25 cellular contexts compared by ENCODE assay signal in the genomic region with DNA sequence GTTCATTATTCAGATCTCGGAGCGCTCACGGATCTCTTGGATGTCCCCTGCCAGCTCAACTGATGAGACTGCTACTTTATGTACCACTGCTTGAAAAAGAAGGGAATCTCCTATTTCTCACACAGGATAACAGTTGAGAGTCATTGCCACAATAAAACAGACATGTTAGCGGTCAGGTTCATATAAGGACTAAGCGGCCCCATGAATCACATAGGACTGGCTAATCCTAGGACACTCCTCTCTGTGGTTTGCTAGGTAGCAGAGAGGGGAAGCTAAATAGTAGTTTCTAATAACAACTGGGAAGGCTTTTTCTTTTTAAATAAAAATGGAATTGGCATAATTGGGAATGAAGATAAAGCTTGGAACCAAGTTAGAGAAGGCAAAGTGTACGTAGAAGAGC. TPM values are rescaled to one million over a fixed set of nuclear protein-coding genes. Genes with fewer than 3 reads are reported as not detected.
DNase-seq lines count a peak whose midpoint lies in the region; ATAC-seq, FAIRE-seq and TF ChIP-seq lines count a peak whose summit lies in the region.
"Had no signal": no experiment of that assay in that cellular context is flagged by ENCODE, and none has a peak within 500 bp of the region (broad histone marks: within the 10 kb centered on the region; RNA-seq: fewer than 3 reads in every experiment).

No MANE protein-coding gene starts in this region.

- no peaks in the 10 kb centered on the region for H4K20me1 ChIP-seq in HCT116 (ENCODE audit: insufficient read depth)

- no peaks in the 10 kb centered on the region for H3K36me3 Mint-ChIP-seq in activated CD4-positive, alpha-beta T cell treated with anti-CD3 and anti-CD28 coated beads, Interleukin-2, amount 10 ng/mL, durations not matched to agents 24 days and 14 days (ENCODE audit: low read depth)

- intact Hi-C loops in HCT116 (cut with micrococcal nuclease) = no loop called here
- intact Hi-C loops in head of caudate nucleus (cut with DNase I) = no loop called here
- intact Hi-C loops in A673 (cut with micrococcal nuclease; ENCODE audit: unreplicated experiment) = no loop called here
- intact Hi-C loops in activated CD4-positive, alpha-beta T cell treated with anti-CD3 and anti-CD28 coated beads, Interleukin-2, amount 10 ng/mL, durations not matched to agents 24 days and 14 days (cut with micrococcal nuclease) = no loop called here

- RAD21 ChIA-PET in HCT116 (lab: Charles Lee; ENCODE audit: low non-redundant PET in 1 of 2, low total read pairs in 2 of 2, uncharacterized antibody in 2 of 2, unreplicated experiment in 2 of 2) = no interaction called here

- no peaks in the 10 kb centered on the region for H3K79me2 ChIP-seq in HCT116 (ENCODE audit: insufficient read depth, low read length)

- no peak for TF ChIP-seq RAD21 in HCT116 (IDR thresholded peaks at IDR 0.05; ENCODE audit: low read depth)

- no peaks in the 10 kb centered on the region for H3K36me3 ChIP-seq in HCT116 (ENCODE audit: control insufficient read depth in 1 of 2, insufficient read depth in 2 of 2, low read length in 2 of 2)
- H3K36me3 ChIP-seq in A673 (ENCODE audit: insufficient read depth, low read length, poor library complexity, severe bottlenecking) = no peaks in the 10 kb centered on the region
- H3K36me3 ChIP-seq: ovary, stomach, tibial nerve had no signal

- no peak overlapping the region for H3K9ac ChIP-seq in HCT116 (ENCODE audit: low read length)

- no TSS peak for BruUV-seq in HCT116 (replicated peaks; lab: Mats Ljungman, UMichigan)
- no TSS peak for BruUV-seq in A673 (replicated peaks; lab: Mats Ljungman, UMichigan)

- peak overlapping the region; percentile 53 for H3K4me2 ChIP-seq in HCT116 (ENCODE audit: low read length)

- peaks cover 17% of the 10 kb centered on the region for H3K27me3 Mint-ChIP-seq in activated CD4-positive, alpha-beta T cell treated with anti-CD3 and anti-CD28 coated beads, Interleukin-2, amount 10 ng/mL, durations not matched to agents 24 days and 14 days

- FAIRE-seq in RCC 7860 (lab: Jason Lieb, UNC) (no peak), urothelium cell line (lab: Jason Lieb, UNC) (no peak)
- FAIRE-seq: endometrium, GM12878 had no signal

- H3K9me2 ChIP-seq in HCT116 (ENCODE audit: insufficient read depth) = no peaks in the 10 kb centered on the region

- H3K27ac ChIP-seq in HCT116 (ENCODE audit: low read depth, low read length) (peak overlapping the region; percentile 38; the same call in 1 of the 2 replicates), epithelial cell of prostate (peak overlapping the region; percentile 95), A673 (ENCODE audit: low read depth, low read length, poor library complexity, severe bottlenecking) (no peak overlapping the region)
- H3K27ac ChIP-seq: C4-2B, ovary, stomach, tibial nerve had no signal

- no peaks in the 10 kb centered on the region for H3K9me3 ChIP-seq in HCT116 (ENCODE audit: control insufficient read depth in 1 of 2, insufficient read depth in 1 of 2, low read depth in 1 of 2, low read length in 2 of 2)
- H3K9me3 ChIP-seq in A673 (ENCODE audit: low read depth, low read length, poor library complexity, severe bottlenecking) = no peaks in the 10 kb centered on the region
- H3K9me3 ChIP-seq: mucosa of descending colon, ovary, stomach, tibial nerve had no signal

- peak; percentile 73 for ATAC-seq in HCT116
- ATAC-seq: GM12878, mucosa of descending colon, T-helper 17 cell had no signal

- no peak overlapping the region for H3K4me3 Mint-ChIP-seq in activated CD4-positive, alpha-beta T cell treated with anti-CD3 and anti-CD28 coated beads, Interleukin-2, amount 10 ng/mL, durations not matched to agents 24 days and 14 days
- H3K4me3 Mint-ChIP-seq: nephron, T-helper 17 cell had no signal

- POLR2A ChIA-PET in HCT116 (lab: Charles Lee) = interaction anchor here (0.7 kb wide), 1 partner anchor 12 kb away, joined by 3 read pairs; no protein-coding TSS in a partner anchor
- POLR2A ChIA-PET in A673 (lab: Charles Lee; ENCODE audit: low non-redundant PET) = no interaction called here

- H3K27ac Mint-ChIP-seq in activated CD4-positive, alpha-beta T cell treated with anti-CD3 and anti-CD28 coated beads, Interleukin-2, amount 10 ng/mL, durations not matched to agents 24 days and 14 days = no peak overlapping the region
- H3K27ac Mint-ChIP-seq: nephron, T-helper 17 cell had no signal

- H3K4me1 Mint-ChIP-seq in activated CD4-positive, alpha-beta T cell treated with anti-CD3 and anti-CD28 coated beads, Interleukin-2, amount 10 ng/mL, durations not matched to agents 24 days and 14 days = peaks cover 3% of the 10 kb centered on the region
- H3K4me1 Mint-ChIP-seq: nephron had no signal

- DNase-seq in HCT116 (ENCODE audit: low read depth, low spot score) = no peak
- peak; percentile 38 for DNase-seq in RCC 7860 (ENCODE audit: low spot score)
- DNase-seq in epithelial cell of prostate (ENCODE audit: low read depth, low spot score) = peak; percentile 84
- DNase-seq in urothelium cell line (ENCODE audit: low spot score) = peak; percentile 63
- no peak for DNase-seq in head of caudate nucleus
- DNase-seq in A673 (ENCODE audit: low spot score) = no peak
- no peak for DNase-seq in activated CD4-positive, alpha-beta T cell treated with anti-CD3 and anti-CD28 coated beads, Interleukin-2, amount 10 ng/mL, durations not matched to agents 24 days and 14 days
- DNase-seq: activated CD4-positive, alpha-beta T cell treated with anti-CD3 and anti-CD28 coated beads for 4 hours; activated gamma-delta T cell treated with Interleukin-2 at 50 U/mL for 16 hours; activated T-cell treated with anti-CD3 and anti-CD28 coated beads, Interleukin-2, amount 50 U/mL, for 1 hour; IMR-90; mucosa of descending colon; NCI-H1105 treated with DMSO at 0.1 percent for 48 hours; NCI-H1930; ovary; retina; stimulated activated CD4-positive, alpha-beta T cell treated with anti-CD3 and anti-CD28 coated beads, Interleukin-2, amount 100 ng/mL, for 24 hours; stomach; T-helper 17 cell had no signal

- H3K9me3 Mint-ChIP-seq in activated CD4-positive, alpha-beta T cell treated with anti-CD3 and anti-CD28 coated beads, Interleukin-2, amount 10 ng/mL, durations not matched to agents 24 days and 14 days = no peaks in the 10 kb centered on the region
- H3K9me3 Mint-ChIP-seq: nephron had no signal

- H3K4me1 ChIP-seq in HCT116 (ENCODE audit: control insufficient read depth in 1 of 2, insufficient read depth in 2 of 2, low read length in 2 of 2) (peaks cover 12 to 23% of the 10 kb centered on the region in 2 experiments), A673 (ENCODE audit: insufficient read depth, low read length, poor library complexity, severe bottlenecking) (no peaks in the 10 kb centered on the region)
- H3K4me1 ChIP-seq: stomach had no signal

- H3K4me3 ChIP-seq in HCT116 (replicated peaks in 1 of 2; ENCODE audit: low read depth in 1 of 2, low read length in 2 of 2) (no peak overlapping the region), A673 (ENCODE audit: low read depth, low read length, poor library complexity, severe bottlenecking) (no peak overlapping the region)
- H3K4me3 ChIP-seq: GM12878, lung, mucosa of descending colon, ovary, stomach, tibial nerve had no signal

- TF ChIP-seq CTCF in HCT116 (IDR thresholded peaks at IDR 0.05 in 2 of 3, conservative IDR thresholded peaks at IDR 0.05 in 1 of 3; ENCODE audit: borderline replicate concordance in 1 of 3, insufficient read depth in 1 of 3, low read depth in 2 of 3, low read length in 2 of 3) (no peak), A673 (conservative IDR thresholded peaks at IDR 0.05; ENCODE audit: low read depth, low read length) (no peak)

- CTCF ChIA-PET in HCT116 (lab: Charles Lee) (interaction anchor here (0.8 to 1.7 kb wide), 2 partner anchors 9 to 12 kb away, joined by 4 read pairs; no protein-coding TSS in a partner anchor), A673 (lab: Charles Lee) (no interaction called here)

- H2AFZ ChIP-seq in HCT116 (ENCODE audit: low read depth, low read length, poor library complexity, severe bottlenecking) = peak overlapping the region; percentile 86

- TF ChIP-seq POLR2A in HCT116 (IDR thresholded peaks at IDR 0.05; ENCODE audit: borderline replicate concordance, extremely low read depth, insufficient read depth, insufficient read length) = no peak

- H3K27me3 ChIP-seq in HCT116 (ENCODE audit: insufficient read depth, low read length) (no peaks in the 10 kb centered on the region), A673 (replicated peaks; ENCODE audit: insufficient read depth, low read depth, low read length, poor library complexity) (peaks cover 45% of the 10 kb centered on the region)
- H3K27me3 ChIP-seq: ovary, tibial nerve had no signal

TF ChIP-seq in HCT116, 20 proteins besides CTCF, POLR2A, EP300 and RAD21 (continues in another document):
- TF ChIP-seq, protein P1, sequence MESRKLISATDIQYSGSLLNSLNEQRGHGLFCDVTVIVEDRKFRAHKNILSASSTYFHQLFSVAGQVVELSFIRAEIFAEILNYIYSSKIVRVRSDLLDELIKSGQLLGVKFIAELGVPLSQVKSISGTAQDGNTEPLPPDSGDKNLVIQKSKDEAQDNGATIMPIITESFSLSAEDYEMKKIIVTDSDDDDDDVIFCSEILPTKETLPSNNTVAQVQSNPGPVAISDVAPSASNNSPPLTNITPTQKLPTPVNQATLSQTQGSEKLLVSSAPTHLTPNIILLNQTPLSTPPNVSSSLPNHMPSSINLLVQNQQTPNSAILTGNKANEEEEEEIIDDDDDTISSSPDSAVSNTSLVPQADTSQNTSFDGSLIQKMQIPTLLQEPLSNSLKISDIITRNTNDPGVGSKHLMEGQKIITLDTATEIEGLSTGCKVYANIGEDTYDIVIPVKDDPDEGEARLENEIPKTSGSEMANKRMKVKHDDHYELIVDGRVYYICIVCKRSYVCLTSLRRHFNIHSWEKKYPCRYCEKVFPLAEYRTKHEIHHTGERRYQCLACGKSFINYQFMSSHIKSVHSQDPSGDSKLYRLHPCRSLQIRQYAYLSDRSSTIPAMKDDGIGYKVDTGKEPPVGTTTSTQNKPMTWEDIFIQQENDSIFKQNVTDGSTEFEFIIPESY (IDR thresholded peaks at IDR 0.05; ENCODE audit: extremely low read depth, insufficient replicate concordance, low read length) = no peak
- TF ChIP-seq EZH2phosphoT487 (IDR thresholded peaks at IDR 0.05; ENCODE audit: borderline replicate concordance) (no peak), ZFX (IDR thresholded peaks at IDR 0.05) (no peak), ZNF274 (IDR thresholded peaks at IDR 0.05; ENCODE audit: low read depth, low read length) (no peak), TCF7L2 (IDR thresholded peaks at IDR 0.05; ENCODE audit: borderline replicate concordance, extremely low read depth, insufficient read depth, insufficient read length) (no peak), SP1 (IDR thresholded peaks at IDR 0.05; ENCODE audit: low read depth) (no peak)
- TF ChIP-seq, protein P2, sequence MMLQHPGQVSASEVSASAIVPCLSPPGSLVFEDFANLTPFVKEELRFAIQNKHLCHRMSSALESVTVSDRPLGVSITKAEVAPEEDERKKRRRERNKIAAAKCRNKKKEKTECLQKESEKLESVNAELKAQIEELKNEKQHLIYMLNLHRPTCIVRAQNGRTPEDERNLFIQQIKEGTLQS (IDR thresholded peaks at IDR 0.05) = no peak

RNA-seq across cellular contexts. Expression of a gene that starts 15.9 kb away (rescaled TPM):
- total RNA-seq in HCT116 (2021; ENCODE audit: unreplicated experiment) (50.1 TPM), A673 (2021) (0.13 TPM in 1 of 2 replicates, not detected in the other)
- polyA plus RNA-seq in HCT116 (2012) = 42.6 and 43.6 TPM in 2 replicates
- not detected in 2 replicates for total RNA-seq in activated CD4-positive, alpha-beta T cell treated with anti-CD3 and anti-CD28 coated beads, Interleukin-2, amount 10 ng/mL, durations not matched to agents 24 days and 14 days
- total RNA-seq: IMR-90 had no signal
- polyA plus RNA-seq: IMR-90 had no signal

Comparison
In these comparisons a context has a peak if more than half of its experiments do, and no peak if none do; other contexts are left out.
1. DNase-seq: peak in RCC 7860 (single experiment), epithelial cell of prostate (single experiment) and urothelium cell line (single experiment); none in HCT116 (single experiment), head of caudate nucleus (0 of 42), A673 (single experiment) and activated CD4-positive, alpha-beta T cell treated with anti-CD3 and anti-CD28 coated beads, Interleukin-2, amount 10 ng/mL, durations not matched to agents 24 days and 14 days (single experiment).
2. RNA of a gene that starts 15.9 kb away (total RNA-seq): 50.1 TPM in HCT116 (single experiment); 0.13 TPM in A673 and not detected in activated CD4-positive, alpha-beta T cell treated with anti-CD3 and anti-CD28 coated beads, Interleukin-2, amount 10 ng/mL, durations not matched to agents 24 days and 14 days; every median in the first group is over 10 times any median in the second.